26 cellular contexts compared by ENCODE assay signal in the genomic region with DNA sequence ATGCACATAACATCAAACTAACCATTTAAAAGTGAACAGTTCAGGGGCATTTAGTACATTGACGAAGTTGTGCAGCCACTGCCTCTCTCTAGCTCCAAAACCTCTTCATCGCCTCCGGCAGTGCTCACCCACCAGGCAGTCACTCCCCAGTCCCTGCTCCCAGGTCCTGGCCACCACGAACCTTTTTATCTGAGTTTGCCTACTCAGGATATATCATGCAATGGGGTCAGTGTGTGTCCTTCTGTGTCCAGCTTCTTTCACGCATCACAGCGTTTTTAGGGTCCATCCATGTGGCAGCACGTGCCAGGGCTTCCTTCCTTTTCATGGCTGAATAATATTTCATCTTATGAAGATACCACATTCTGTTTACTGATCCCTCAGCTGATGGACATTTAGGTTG.
"Had no signal": no experiment of that assay in that cellular context is flagged by ENCODE, and none has a peak within 500 bp of the region (broad histone marks: within the 10 kb centered on the region; RNA-seq: fewer than 3 reads in every experiment).

No MANE protein-coding gene starts in this region.

- ATAC-seq: heart right ventricle; left cardiac atrium; left lung; naive thymus-derived CD8-positive, alpha-beta T cell; right cardiac atrium; stimulated activated memory B cell treated with anti-CD40 and anti-IgM and Interleukin-4, amounts not matched to agents 10 μg/mL and 1 μg/mL and 100 μg/mL, for 72 hours had no signal

- H3K4me1 Mint-ChIP-seq: neural crest cell had no signal

- H3K9me3 ChIP-seq: esophagus squamous epithelium, heart right ventricle, left lung, prostate gland, sigmoid colon, thoracic aorta, upper lobe of left lung had no signal

- H3K9me3 Mint-ChIP-seq: naive thymus-derived CD8-positive, alpha-beta T cell; neural crest cell; stimulated activated naive CD8-positive, alpha-beta T cell treated with anti-CD3 and anti-CD28 coated beads, Interleukin-15, Interleukin-2, amounts not matched to agents 100 ng/mL and 50 ng/mL, for 24 hours had no signal

- H3K4me3 ChIP-seq: coronary artery, esophagus squamous epithelium, heart right ventricle, left lung, prostate gland, sigmoid colon, thoracic aorta, tibial nerve, upper lobe of left lung had no signal

- H3K27ac Mint-ChIP-seq: naive thymus-derived CD8-positive, alpha-beta T cell; stimulated activated memory B cell treated with anti-CD40 and anti-IgM and Interleukin-4, amounts not matched to agents 10 μg/mL and 1 μg/mL and 100 μg/mL, for 72 hours; stimulated activated naive CD8-positive, alpha-beta T cell treated with anti-CD3 and anti-CD28 coated beads, Interleukin-15, Interleukin-2, amounts not matched to agents 100 ng/mL and 50 ng/mL, for 24 hours had no signal

- FAIRE-seq: endometrium, islet of Langerhans, urothelium cell line had no signal

- H3K36me3 ChIP-seq: esophagus squamous epithelium, heart right ventricle, left lung, prostate gland, sigmoid colon, thoracic aorta, tibial nerve, upper lobe of left lung had no signal

- H3K4me3 Mint-ChIP-seq: naive thymus-derived CD8-positive, alpha-beta T cell; neural crest cell; stimulated activated memory B cell treated with anti-CD40 and anti-IgM and Interleukin-4, amounts not matched to agents 10 μg/mL and 1 μg/mL and 100 μg/mL, for 72 hours; stimulated activated naive CD8-positive, alpha-beta T cell treated with anti-CD3 and anti-CD28 coated beads, Interleukin-15, Interleukin-2, amounts not matched to agents 100 ng/mL and 50 ng/mL, for 24 hours had no signal

- H3K27ac ChIP-seq: coronary artery, esophagus squamous epithelium, heart right ventricle, left lung, prostate gland, sigmoid colon, thoracic aorta, tibial nerve, upper lobe of left lung had no signal

- DNase-seq: dermis blood vessel endothelial cell; effector memory CD4-positive, alpha-beta T cell; erythroblast; esophagus squamous epithelium; foreskin melanocyte; glutamatergic neuron; heart right ventricle; hippocampal formation; left cardiac atrium; left lung; mesendoderm; naive thymus-derived CD8-positive, alpha-beta T cell; right cardiac atrium; sigmoid colon; stimulated activated CD4-positive, alpha-beta T cell treated with anti-CD3 and anti-CD28 coated beads, Interleukin-4, amount 100 ng/mL, for 4 hours; upper lobe of left lung had no signal
